8 cellular contexts compared by ENCODE assay signal in genomic region chr1:31587720-31588423, GRCh38. TPM values are rescaled to one million over a fixed set of nuclear protein-coding genes. Genes with fewer than 3 reads are reported as not detected.
DNase-seq lines count a peak whose midpoint lies in the region; ATAC-seq and TF ChIP-seq lines count a peak whose summit lies in the region.

No MANE protein-coding gene starts in this region.

- H3K4me2 ChIP-seq in neural cell (ENCODE audit: low read length): no peak overlapping the region

- no peak overlapping the region for H3K27ac Mint-ChIP-seq in activated CD8-positive, alpha-beta T cell treated with anti-CD3 and anti-CD28 coated beads, Interleukin-2, amount 10 ng/mL, durations not matched to agents 7 days and 5 days

- TF ChIP-seq POLR2A in esophagus squamous epithelium (IDR thresholded peaks at IDR 0.05) (no peak), tibial nerve (IDR thresholded peaks at IDR 0.05) (no peak)

- no peaks in the 10 kb centered on the region for H3K9me2 ChIP-seq in neural cell (ENCODE audit: insufficient read depth, low read length)

- no peaks in the 10 kb centered on the region for H3K36me3 Mint-ChIP-seq in activated CD8-positive, alpha-beta T cell treated with anti-CD3 and anti-CD28 coated beads, Interleukin-2, amount 10 ng/mL, durations not matched to agents 7 days and 5 days (ENCODE audit: low read depth)

- TF ChIP-seq EP300 in neural cell (conservative IDR thresholded peaks at IDR 0.05; ENCODE audit: poor library complexity, severe bottlenecking) (no peak), tibial nerve (IDR thresholded peaks at IDR 0.05) (no peak)

- H3K9me3 Mint-ChIP-seq in activated CD8-positive, alpha-beta T cell treated with anti-CD3 and anti-CD28 coated beads, Interleukin-2, amount 10 ng/mL, durations not matched to agents 7 days and 5 days (ENCODE audit: insufficient read depth): no peaks in the 10 kb centered on the region

- CTCF ChIA-PET in activated CD8-positive, alpha-beta T cell treated with anti-CD3 and anti-CD28 coated beads, Interleukin-2, amount 10 ng/mL, durations not matched to agents 7 days and 5 days (lab: Charles Lee): interaction anchor here (0.7 to 1.1 kb wide), 3 partner anchors 9 to 49 kb away, joined by 3 to 4 read pairs (median 3); no protein-coding TSS in a partner anchor

- WGBS in esophagus squamous epithelium, 2 donors: 48 to 58% methylated on average over 8 to 14 of the region's 14 CpGs
- WGBS in tibial nerve, 2 donors: 48 to 53% methylated on average over 11 to 14 of the region's 14 CpGs

- H3K27me3 Mint-ChIP-seq in activated CD8-positive, alpha-beta T cell treated with anti-CD3 and anti-CD28 coated beads, Interleukin-2, amount 10 ng/mL, durations not matched to agents 7 days and 5 days (ENCODE audit: low read depth): peaks cover 2% of the 10 kb centered on the region

- H3K4me1 ChIP-seq in esophagus squamous epithelium (peaks cover 27 to 61% (median 39%) of the 10 kb centered on the region in 3 donors), tibial nerve (peaks cover 0 to 49% (median 23%) of the 10 kb centered on the region in 4 donors)

- no peaks in the 10 kb centered on the region for H3K9me3 ChIP-seq in esophagus squamous epithelium
- no peaks in the 10 kb centered on the region for H3K9me3 ChIP-seq in neural cell (ENCODE audit: low read length)
- no peaks in the 10 kb centered on the region for H3K9me3 ChIP-seq in tibial nerve

- no peak overlapping the region for H2AFZ ChIP-seq in neural cell (ENCODE audit: low read depth, low read length)

- H3K36me3 ChIP-seq in esophagus squamous epithelium: peaks cover 0 to 41% (median 0%) of the 10 kb centered on the region in 3 donors
- H3K36me3 ChIP-seq in neural cell (ENCODE audit: insufficient read depth, low read length): no peaks in the 10 kb centered on the region
- no peaks in the 10 kb centered on the region for H3K36me3 ChIP-seq in tibial nerve

- TF ChIP-seq CTCF in esophagus squamous epithelium (IDR thresholded peaks at IDR 0.05) (peak in 5 of 6 experiments; percentile 41 to 58 (median 50)), neural cell (IDR thresholded peaks at IDR 0.05; ENCODE audit: poor library complexity, severe bottlenecking) (peak; percentile 24), tibial nerve (IDR thresholded peaks at IDR 0.05) (peak; percentile 42 to 58 (median 49))

- peak overlapping the region in 1 of 4 donors; percentile 65 for H3K4me3 ChIP-seq in esophagus squamous epithelium
- H3K4me3 ChIP-seq in neural cell (ENCODE audit: low read length): no peak overlapping the region
- H3K4me3 ChIP-seq in tibial nerve: no peak overlapping the region

- peaks cover 0 to 9% (median 0%) of the 10 kb centered on the region in 4 donors for H3K27me3 ChIP-seq in esophagus squamous epithelium
- H3K27me3 ChIP-seq in neural cell (ENCODE audit: insufficient read depth, low read depth, low read length): no peaks in the 10 kb centered on the region
- H3K27me3 ChIP-seq in tibial nerve: peaks cover 0 to 29% of the 10 kb centered on the region in 2 donors

- no peak overlapping the region for H3K9ac ChIP-seq in neural cell (ENCODE audit: low read length)

- H3K4me3 Mint-ChIP-seq in activated CD8-positive, alpha-beta T cell treated with anti-CD3 and anti-CD28 coated beads, Interleukin-2, amount 10 ng/mL, durations not matched to agents 7 days and 5 days: no peak overlapping the region

- DNase-seq in NK-92 treated with Interleukin-12 subunit alpha and Interleukin-12 subunit beta, amount 100 ng/mL, for 24 hours (lab: John Stamatoyannopoulos, UW): peak; percentile 19
- DNase-seq in NK-92 (lab: John Stamatoyannopoulos, UW; ENCODE audit: unreplicated experiment) (no peak), NCI-H510A (lab: John Stamatoyannopoulos, UW) (peak; percentile 21), esophagus squamous epithelium (lab: John Stamatoyannopoulos, UW) (no peak), tibial nerve (ENCODE audit: low spot score in 2 of 2) (no peak), OCI-M2 (lab: John Stamatoyannopoulos, UW; ENCODE audit: unreplicated experiment) (no peak)
- peak; percentile 63 for DNase-seq in activated CD8-positive, alpha-beta T cell treated with anti-CD3 and anti-CD28 coated beads, Interleukin-2, amount 10 ng/mL, durations not matched to agents 7 days and 5 days

- H3K79me2 ChIP-seq in neural cell (replicated peaks; ENCODE audit: insufficient read depth, low read length): no peaks in the 10 kb centered on the region

- POLR2A ChIA-PET in activated CD8-positive, alpha-beta T cell treated with anti-CD3 and anti-CD28 coated beads, Interleukin-2, amount 10 ng/mL, durations not matched to agents 7 days and 5 days (lab: Charles Lee): no interaction called here

- no peaks in the 10 kb centered on the region for H3F3A ChIP-seq in neural cell (ENCODE audit: insufficient read depth, low read length, poor library complexity, severe bottlenecking)

- H3K27ac ChIP-seq in esophagus squamous epithelium: peak overlapping the region; percentile 62 to 91 (median 86)
- no peak overlapping the region for H3K27ac ChIP-seq in neural cell (ENCODE audit: low read length)
- peak overlapping the region; percentile 3 to 77 (median 66) for H3K27ac ChIP-seq in tibial nerve

- no peaks in the 10 kb centered on the region for H3K4me1 Mint-ChIP-seq in activated CD8-positive, alpha-beta T cell treated with anti-CD3 and anti-CD28 coated beads, Interleukin-2, amount 10 ng/mL, durations not matched to agents 7 days and 5 days (ENCODE audit: low read depth)

- peak; percentile 62 for ATAC-seq in activated CD8-positive, alpha-beta T cell treated with anti-CD3 and anti-CD28 coated beads, Interleukin-2, amount 10 ng/mL, durations not matched to agents 7 days and 5 days

- TF ChIP-seq RAD21 in neural cell (conservative IDR thresholded peaks at IDR 0.05): no peak

- H4K20me1 ChIP-seq in neural cell (ENCODE audit: insufficient read depth): no peaks in the 10 kb centered on the region

- intact Hi-C loops in esophagus squamous epithelium (cut with DNase I): no loop called here

TF ChIP-seq in neural cell, 6 proteins besides CTCF, POLR2A, EP300 and RAD21:
- TF ChIP-seq POLR2AphosphoS5 (IDR thresholded peaks at IDR 0.05) (no peak), MXI1 (conservative IDR thresholded peaks at IDR 0.05; ENCODE audit: poor library complexity, severe bottlenecking) (no peak), TAF1 (IDR thresholded peaks at IDR 0.05; ENCODE audit: low read depth) (no peak), SMC3 (conservative IDR thresholded peaks at IDR 0.05; ENCODE audit: poor library complexity) (no peak), EZH2 (IDR thresholded peaks at IDR 0.05; ENCODE audit: borderline replicate concordance, insufficient read depth, low read length, poor library complexity, severe bottlenecking) (no peak)
- TF ChIP-seq, protein P1, sequence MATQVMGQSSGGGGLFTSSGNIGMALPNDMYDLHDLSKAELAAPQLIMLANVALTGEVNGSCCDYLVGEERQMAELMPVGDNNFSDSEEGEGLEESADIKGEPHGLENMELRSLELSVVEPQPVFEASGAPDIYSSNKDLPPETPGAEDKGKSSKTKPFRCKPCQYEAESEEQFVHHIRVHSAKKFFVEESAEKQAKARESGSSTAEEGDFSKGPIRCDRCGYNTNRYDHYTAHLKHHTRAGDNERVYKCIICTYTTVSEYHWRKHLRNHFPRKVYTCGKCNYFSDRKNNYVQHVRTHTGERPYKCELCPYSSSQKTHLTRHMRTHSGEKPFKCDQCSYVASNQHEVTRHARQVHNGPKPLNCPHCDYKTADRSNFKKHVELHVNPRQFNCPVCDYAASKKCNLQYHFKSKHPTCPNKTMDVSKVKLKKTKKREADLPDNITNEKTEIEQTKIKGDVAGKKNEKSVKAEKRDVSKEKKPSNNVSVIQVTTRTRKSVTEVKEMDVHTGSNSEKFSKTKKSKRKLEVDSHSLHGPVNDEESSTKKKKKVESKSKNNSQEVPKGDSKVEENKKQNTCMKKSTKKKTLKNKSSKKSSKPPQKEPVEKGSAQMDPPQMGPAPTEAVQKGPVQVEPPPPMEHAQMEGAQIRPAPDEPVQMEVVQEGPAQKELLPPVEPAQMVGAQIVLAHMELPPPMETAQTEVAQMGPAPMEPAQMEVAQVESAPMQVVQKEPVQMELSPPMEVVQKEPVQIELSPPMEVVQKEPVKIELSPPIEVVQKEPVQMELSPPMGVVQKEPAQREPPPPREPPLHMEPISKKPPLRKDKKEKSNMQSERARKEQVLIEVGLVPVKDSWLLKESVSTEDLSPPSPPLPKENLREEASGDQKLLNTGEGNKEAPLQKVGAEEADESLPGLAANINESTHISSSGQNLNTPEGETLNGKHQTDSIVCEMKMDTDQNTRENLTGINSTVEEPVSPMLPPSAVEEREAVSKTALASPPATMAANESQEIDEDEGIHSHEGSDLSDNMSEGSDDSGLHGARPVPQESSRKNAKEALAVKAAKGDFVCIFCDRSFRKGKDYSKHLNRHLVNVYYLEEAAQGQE (IDR thresholded peaks at IDR 0.05; ENCODE audit: borderline replicate concordance): no peak

RNA-seq across cellular contexts. Expression of gene TINAGL1, which starts 11.6 kb away (rescaled TPM):
- not detected for total RNA-seq in activated CD8-positive, alpha-beta T cell treated with anti-CD3 and anti-CD28 coated beads, Interleukin-2, amount 10 ng/mL, durations not matched to agents 7 days and 5 days
- total RNA-seq in esophagus squamous epithelium (10 to 100 TPM; 24.5 to 56.4 (median 44.6) TPM), tibial nerve (100 to 1,000 TPM in 3 of 4 donors, 10 to 100 TPM in 1; 97.3 to 227 (median 198) TPM)
- polyA plus RNA-seq in neural cell: 1.0 TPM in 1 of 2 replicates, not detected in the other
- polyA minus RNA-seq in neural cell: not detected in 2 replicates

RNA-seq across cellular contexts. Expression of gene HCRTR1, which starts 29.6 kb away (rescaled TPM):
- total RNA-seq in activated CD8-positive, alpha-beta T cell treated with anti-CD3 and anti-CD28 coated beads, Interleukin-2, amount 10 ng/mL, durations not matched to agents 7 days and 5 days: not detected
- total RNA-seq in esophagus squamous epithelium (under 1 TPM in 1 of 4 donors, not detected in 3; 0.22 TPM), tibial nerve (1 to 10 TPM in 1 of 4 donors, under 1 TPM in 1, not detected in 2; 0.21 to 2.5 TPM)
- polyA plus RNA-seq in neural cell: 0.34 and 0.37 TPM in 2 replicates
- 0.35 TPM in 1 of 2 replicates, not detected in the other for polyA minus RNA-seq in neural cell

RNA-seq across cellular contexts. Expression of gene PEF1, which starts 56.8 kb away (rescaled TPM):
- 10 to 100 TPM; 55.2 to 58.0 TPM for total RNA-seq in activated CD8-positive, alpha-beta T cell treated with anti-CD3 and anti-CD28 coated beads, Interleukin-2, amount 10 ng/mL, durations not matched to agents 7 days and 5 days
- total RNA-seq in esophagus squamous epithelium (10 to 100 TPM; 59.1 to 69.8 (median 63.6) TPM), tibial nerve (100 to 1,000 TPM in 1 of 4 donors, 10 to 100 TPM in 3; 62.5 to 108 (median 89.7) TPM)
- polyA plus RNA-seq in neural cell: 48.2 and 51.1 TPM in 2 replicates
- polyA minus RNA-seq in neural cell: 36.1 and 41.9 TPM in 2 replicates

Comparison
In these comparisons a context has a peak if more than half of its experiments do, and no peak if none do; other contexts are left out.
1. DNase-seq: peak in NK-92 treated with Interleukin-12 subunit alpha and Interleukin-12 subunit beta, amount 100 ng/mL, for 24 hours (single experiment), NCI-H510A (single experiment) and activated CD8-positive, alpha-beta T cell treated with anti-CD3 and anti-CD28 coated beads, Interleukin-2, amount 10 ng/mL, durations not matched to agents 7 days and 5 days (single experiment); none in NK-92 (single experiment), esophagus squamous epithelium (single experiment), tibial nerve (0 of 2) and OCI-M2 (single experiment).
2. RNA of gene TINAGL1, which starts 11.6 kb away (total RNA-seq): 97.3 to 227 TPM in tibial nerve and 24.5 to 56.4 TPM in esophagus squamous epithelium; not detected in activated CD8-positive, alpha-beta T cell treated with anti-CD3 and anti-CD28 coated beads, Interleukin-2, amount 10 ng/mL, durations not matched to agents 7 days and 5 days; every median in the first group is over 10 times any median in the second.
3. Peak in every context shown above with its lines, with median percentiles within 50 percentile points of each other: CTCF ChIP-seq.